In the genomic region with DNA sequence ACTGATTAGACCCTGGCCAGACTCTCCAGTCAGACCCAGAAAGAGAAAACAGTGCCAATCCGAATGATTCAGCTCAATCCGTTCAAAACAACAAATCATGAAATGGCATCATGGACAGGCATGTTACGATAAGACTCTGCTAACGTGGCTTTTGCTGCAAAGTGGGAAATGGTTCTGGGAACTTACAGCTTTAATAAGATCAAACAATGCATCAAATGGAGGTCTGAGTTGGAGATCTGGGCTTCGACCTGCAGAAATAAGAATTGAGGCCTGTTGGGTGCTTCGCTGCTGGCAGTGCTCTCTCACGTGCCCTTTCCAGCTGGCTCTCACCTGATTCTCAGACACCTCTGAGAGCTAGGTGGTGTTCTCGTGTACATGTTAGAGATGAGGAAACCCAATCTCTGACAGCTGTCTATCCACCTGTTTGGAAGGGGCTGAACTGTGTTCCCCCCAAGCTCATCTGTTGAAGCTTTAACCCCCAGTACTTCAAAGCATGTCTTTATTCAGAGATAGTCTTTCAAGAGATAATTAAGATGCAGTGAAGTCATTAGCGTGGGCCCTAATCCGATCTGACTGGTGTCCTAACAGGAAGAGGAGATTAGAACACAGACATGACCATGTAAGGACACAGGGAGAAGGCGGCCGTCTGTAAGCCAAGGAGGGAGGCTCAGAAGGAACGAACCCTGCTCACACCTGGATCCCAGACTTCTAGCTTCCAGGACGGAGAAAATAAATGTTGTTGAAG, we compare ENCODE assay signal across 18 cellular contexts. TPM values are rescaled to one million over a fixed set of nuclear protein-coding genes. Genes with fewer than 3 reads are reported as not detected.
DNase-seq lines count a peak whose midpoint lies in the region; FAIRE-seq and TF ChIP-seq lines count a peak whose summit lies in the region.
"Had no signal": no experiment of that assay in that cellular context is flagged by ENCODE, and none has a peak within 500 bp of the region (broad histone marks: within the 10 kb centered on the region; RNA-seq: fewer than 3 reads in every experiment).

No MANE protein-coding gene starts in this region.

- CTCF ChIA-PET in H1 (lab: Charles Lee; ENCODE audit: partially characterized antibody): interaction anchor here (1.0 to 1.2 kb wide), 2 partner anchors 52 to 377 kb away, joined by 3 read pairs; no protein-coding TSS in a partner anchor

- H4K8ac ChIP-seq in H1 (ENCODE audit: extremely low read depth, insufficient read depth, low read length): no peak overlapping the region

- TF ChIP-seq CTCF in H1 (IDR thresholded peaks at IDR 0.05; ENCODE audit: control extremely low read depth in 1 of 3, insufficient read depth in 1 of 3, low read depth in 1 of 3, low read length in 3 of 3): no peak
- TF ChIP-seq CTCF in nephron (IDR thresholded peaks at IDR 0.05; ENCODE audit: unreplicated experiment in 3 of 3): no peak
- TF ChIP-seq CTCF in lower leg skin (IDR thresholded peaks at IDR 0.05): no peak

- H3K4me1 Mint-ChIP-seq in nephron: peaks cover 51% of the 10 kb centered on the region

- no peak overlapping the region for H2BK120ac ChIP-seq in H1 (replicated peaks; ENCODE audit: low read depth, low read length)

- peak overlapping the region in 1 of 3 experiments; percentile 16 for H3K27ac Mint-ChIP-seq in nephron
- H3K27ac Mint-ChIP-seq: CD4-positive, alpha-beta T cell; stimulated activated naive CD8-positive, alpha-beta T cell treated with anti-CD3 and anti-CD28 coated beads, Interleukin-15, Interleukin-2, amounts not matched to agents 100 ng/mL and 50 ng/mL, for 24 hours had no signal

- no peak overlapping the region for H3K23ac ChIP-seq in H1 (ENCODE audit: insufficient read length)

- H3K79me1 ChIP-seq in H1 (ENCODE audit: low read depth, low read length): no peaks in the 10 kb centered on the region

- no peaks in the 10 kb centered on the region for H4K20me1 ChIP-seq in H1 (replicated peaks in 1 of 2; ENCODE audit: control insufficient read depth in 1 of 2, insufficient read depth in 2 of 2, low read length in 2 of 2)

- H3K9me3 Mint-ChIP-seq in nephron: no peaks in the 10 kb centered on the region
- H3K9me3 Mint-ChIP-seq: CD4-positive, alpha-beta T cell; central memory CD8-positive, alpha-beta T cell; stimulated activated naive CD8-positive, alpha-beta T cell treated with anti-CD3 and anti-CD28 coated beads, Interleukin-15, Interleukin-2, amounts not matched to agents 100 ng/mL and 50 ng/mL, for 24 hours had no signal

- no peak overlapping the region for H2BK5ac ChIP-seq in H1 (ENCODE audit: low read depth, low read length)

- H2BK12ac ChIP-seq in H1 (ENCODE audit: low read depth, low read length): no peak overlapping the region

- no peaks in the 10 kb centered on the region for H3K79me2 ChIP-seq in H1 (ENCODE audit: control insufficient read depth in 1 of 2, insufficient read depth in 2 of 2, low read length in 2 of 2)

- no peak overlapping the region for H4K91ac ChIP-seq in H1 (replicated peaks; ENCODE audit: insufficient read length, low read length)

- TF ChIP-seq POLR2A in H1 (IDR thresholded peaks at IDR 0.05; ENCODE audit: control extremely low read depth in 1 of 2, low read depth in 2 of 2, low read length in 2 of 2) (no peak), lower leg skin (IDR thresholded peaks at IDR 0.05) (no peak)

- no peak overlapping the region for H3K27ac ChIP-seq in H1 (ENCODE audit: low read depth, low read length)
- H3K27ac ChIP-seq: epithelial cell of prostate, HL-60, RWPE1 had no signal

- no peak overlapping the region for H3K14ac ChIP-seq in H1 (ENCODE audit: insufficient read length)

- peaks cover 1% of the 10 kb centered on the region; the same call in 1 of the 2 replicates for H3K23me2 ChIP-seq in H1 (ENCODE audit: low read depth, low read length)

- no peak for TF ChIP-seq RAD21 in H1 (IDR thresholded peaks at IDR 0.05 in 1 of 2, conservative IDR thresholded peaks at IDR 0.05 in 1 of 2; ENCODE audit: low read depth in 2 of 2, low read length in 2 of 2)

- H3K18ac ChIP-seq in H1 (ENCODE audit: extremely low read depth, low read length): no peak overlapping the region

- peak overlapping the region in 2 of 3 experiments; percentile 17 to 75 for H3K4me3 Mint-ChIP-seq in nephron
- H3K4me3 Mint-ChIP-seq: CD4-positive, alpha-beta T cell; central memory CD8-positive, alpha-beta T cell; stimulated activated naive CD8-positive, alpha-beta T cell treated with anti-CD3 and anti-CD28 coated beads, Interleukin-15, Interleukin-2, amounts not matched to agents 100 ng/mL and 50 ng/mL, for 24 hours had no signal

- no peak overlapping the region for H3K4me2 ChIP-seq in H1 (ENCODE audit: insufficient read depth in 1 of 2, low read depth in 2 of 2, low read length in 2 of 2)

- no peak overlapping the region for H2AK5ac ChIP-seq in H1 (ENCODE audit: low read depth, low read length)

- H4K5ac ChIP-seq in H1 (ENCODE audit: insufficient read length, low read depth, low read length): no peak overlapping the region

- H2AFZ ChIP-seq in H1 (ENCODE audit: low read length): no peak overlapping the region

- H3K4me1 ChIP-seq in H1 (replicated peaks in 1 of 4; ENCODE audit: control insufficient read depth in 3 of 4, insufficient read depth in 4 of 4, low read length in 3 of 4): 0 out of 7 replicates have a peak, but pooled peaks cover 0 to 2% (median 0%) of the 10 kb centered on the region in 4 experiments

- intact Hi-C loops in lower leg skin (cut with DNase I; ENCODE audit: low total_unique reads): no loop called here

- no peak for FAIRE-seq in H1 (lab: Jason Lieb, UNC)
- FAIRE-seq: H54 had no signal

- no peak overlapping the region for H3K4ac ChIP-seq in H1 (replicated peaks; ENCODE audit: insufficient read length, low read depth, low read length)

- no peaks in the 10 kb centered on the region for H3K9me3 ChIP-seq in H1 (ENCODE audit: insufficient read depth in 2 of 2, low read depth in 1 of 2, low read length in 1 of 2)
- H3K9me3 ChIP-seq: mucosa of descending colon had no signal

- H2BK20ac ChIP-seq in H1 (ENCODE audit: low read length): no peak overlapping the region

- POLR2A ChIA-PET in H1 (lab: Charles Lee; ENCODE audit: partially characterized antibody): interaction anchor here (1.4 kb wide), 1 partner anchor 10 kb away, joined by 4 read pairs; no protein-coding TSS in a partner anchor

- no peak overlapping the region for H3K56ac ChIP-seq in H1 (replicated peaks; ENCODE audit: insufficient read length, low read depth, low read length)

- no peak overlapping the region for H2BK15ac ChIP-seq in H1 (ENCODE audit: low read length)

- DNase-seq in ELF-1 (ENCODE audit: low read depth, low spot score) (peak; percentile 8), NCI-H82 (lab: John Stamatoyannopoulos, UW) (peak; percentile 95), H1 (ENCODE audit: low read depth in 1 of 2, low spot score in 2 of 2) (no peak), lower leg skin (ENCODE audit: low spot score in 2 of 2) (no peak), NAMALWA (ENCODE audit: low spot score) (no peak)
- no peak for DNase-seq in activated T-cell treated with anti-CD3 and anti-CD28 coated beads, Interleukin-2, amount 50 U/mL, for 1 hour
- DNase-seq in stimulated activated CD4-positive, alpha-beta T cell treated with anti-CD3 and anti-CD28 coated beads, Interleukin-4, amount 100 ng/mL, for 1 hour: no peak
- DNase-seq: activated naive CD4-positive, alpha-beta T cell treated with Interleukin-2 at 50 U/mL for 16 hours; CD4-positive, alpha-beta T cell; mucosa of descending colon; stimulated activated CD4-positive, alpha-beta T cell treated with anti-CD3 and anti-CD28 coated beads, Interleukin-4, amount 100 ng/mL, for 24 hours had no signal

- 85% methylated on average over 14 of the region's 14 CpGs; no CpG with 5 or more reads in 1 of the 2 experiments for WGBS in H1 (ENCODE audit: extremely low coverage in 1 of 2, insufficient coverage in 1 of 2, insufficient read length in 1 of 2, insufficient replicate concordance in 2 of 2, low coverage in 1 of 2, low lambda C conversion rate in 2 of 2, missing lambda C conversion rate in 1 of 2), 2 experiments
- WGBS in lower leg skin, 2 donors: 72 to 77% methylated on average over 13 to 14 of the region's 14 CpGs

- no peaks in the 10 kb centered on the region for H3K36me3 ChIP-seq in H1 (ENCODE audit: control insufficient read depth in 2 of 4, insufficient read depth in 4 of 4, low read length in 3 of 4)

- H3K27me3 ChIP-seq in H1 (replicated peaks in 1 of 4; ENCODE audit: control insufficient read depth in 3 of 4, extremely low read depth in 1 of 4, insufficient read depth in 3 of 4, low read length in 3 of 4): peaks cover 0 to 3% (median under 1%) of the 10 kb centered on the region in 4 experiments; a peak in 3 of 7 replicates

- TF ChIP-seq EP300 in H1 (IDR thresholded peaks at IDR 0.05; ENCODE audit: borderline replicate concordance in 1 of 2, low read depth in 2 of 2, low read length in 2 of 2): no peak

- peaks cover 11% of the 10 kb centered on the region for H3K27me3 Mint-ChIP-seq in nephron (ENCODE audit: low read depth)
- H3K27me3 Mint-ChIP-seq: CD4-positive, alpha-beta T cell; central memory CD8-positive, alpha-beta T cell; stimulated activated naive CD8-positive, alpha-beta T cell treated with anti-CD3 and anti-CD28 coated beads, Interleukin-15, Interleukin-2, amounts not matched to agents 100 ng/mL and 50 ng/mL, for 24 hours had no signal

- H3K36me3 Mint-ChIP-seq in nephron (ENCODE audit: low read depth): no peaks in the 10 kb centered on the region

- no peak overlapping the region for H3K9ac ChIP-seq in H1 (replicated peaks in 1 of 4; ENCODE audit: extremely low read depth in 1 of 4, low read depth in 3 of 4, low read length in 3 of 4)

- no peak overlapping the region for H3K4me3 ChIP-seq in H1 (ENCODE audit: extremely low read depth in 1 of 4, insufficient read depth in 2 of 4, low read depth in 3 of 4, low read length in 4 of 4)
- no peak overlapping the region for H3K4me3 ChIP-seq in lower leg skin (ENCODE audit: low read depth, poor library complexity, severe bottlenecking)
- H3K4me3 ChIP-seq: mucosa of descending colon had no signal

TF ChIP-seq in H1, 55 proteins besides CTCF, POLR2A, EP300 and RAD21:
- TF ChIP-seq SRF (IDR thresholded peaks at IDR 0.05; ENCODE audit: low read depth, low read length): peak; percentile 81
- no peak for TF ChIP-seq RNF2 (IDR thresholded peaks at IDR 0.05; ENCODE audit: borderline replicate concordance, low read depth, low read length, missing control alignments, poor library complexity, severe bottlenecking)

RNA-seq across cellular contexts. Expression of a gene that starts 45.5 kb away (rescaled TPM):
- total RNA-seq in H1 (2021; fragmentation: NEBNext Ultra II Directional; extraction: Animal tissue kit (Norgen Biotek cat#: 25700)): 42.2 and 45.1 TPM in 2 replicates
- polyA plus RNA-seq in H1 (2011; rRNA removed): 10.4 and 11.0 TPM in 2 replicates
- polyA plus RNA-seq in H1 (2011; cell fraction: cytosol; rRNA removed): 11.7 TPM
- 19.7 TPM for polyA plus RNA-seq in H1 (2011; cell fraction: nucleus; rRNA removed)
- polyA plus RNA-seq in H1 (2012, experiment 1 of 2): 18.4 to 22.7 TPM (median 21.9 TPM) in 4 replicates
- 12.8 TPM for polyA plus RNA-seq in H1 (2012, experiment 2 of 2)
- polyA plus RNA-seq in H1 (2013, experiment 1 of 2): 22.6 TPM
- polyA plus RNA-seq in H1 (2013, experiment 2 of 2): 22.9 TPM
- 16.9 and 24.2 TPM in 2 replicates for polyA minus RNA-seq in H1 (2011; rRNA and poly(A)+ RNA removed)
- polyA minus RNA-seq in H1 (2011; cell fraction: cytosol; rRNA and poly(A)+ RNA removed): 17.0 TPM
- 15.5 TPM for polyA minus RNA-seq in H1 (2011; cell fraction: nucleus; rRNA and poly(A)+ RNA removed)
- total RNA-seq in lower leg skin: 100 to 1,000 TPM; 154 to 644 (median 289) TPM

Comparison
In these comparisons a context has a peak if more than half of its experiments do, and no peak if none do; other contexts are left out.
1. DNase-seq: peak in ELF-1 (single experiment) and NCI-H82 (single experiment); none in H1 (0 of 2), lower leg skin (0 of 2), activated T-cell treated with anti-CD3 and anti-CD28 coated beads, Interleukin-2, amount 50 U/mL, for 1 hour (single experiment), stimulated activated CD4-positive, alpha-beta T cell treated with anti-CD3 and anti-CD28 coated beads, Interleukin-4, amount 100 ng/mL, for 1 hour (single experiment) and NAMALWA (single experiment).